10 cellular contexts compared by ENCODE assay signal in the genomic region with DNA sequence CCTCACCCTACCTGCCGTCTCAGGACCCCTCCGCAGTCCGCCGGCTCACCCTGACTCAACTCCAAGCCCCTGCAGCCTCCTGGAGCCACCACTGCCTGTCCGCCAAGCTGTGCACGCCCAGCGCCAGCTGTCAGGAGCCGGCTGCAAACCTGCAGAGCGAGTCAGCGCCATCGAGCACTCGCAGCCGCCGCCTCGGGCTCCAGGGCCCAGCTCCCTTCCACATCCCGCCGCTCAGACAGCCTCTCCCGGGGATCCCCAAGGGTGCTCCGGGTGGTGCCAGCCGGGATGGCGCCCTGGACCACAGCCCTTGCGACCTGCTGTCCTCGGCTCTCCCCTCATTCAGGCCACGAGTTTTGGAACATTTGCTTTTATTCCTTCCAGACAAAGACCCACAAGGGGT. TPM values are rescaled to one million over a fixed set of nuclear protein-coding genes. Genes with fewer than 3 reads are reported as not detected.
DNase-seq lines count a peak whose midpoint lies in the region; ATAC-seq and TF ChIP-seq lines count a peak whose summit lies in the region.
"Had no signal": no experiment of that assay in that cellular context is flagged by ENCODE, and none has a peak within 500 bp of the region (broad histone marks: within the 10 kb centered on the region; RNA-seq: fewer than 3 reads in every experiment).

No MANE protein-coding gene starts in this region.

- H3K27me3 Mint-ChIP-seq in activated CD4-positive, alpha-beta T cell treated with anti-CD3 and anti-CD28 coated beads, Interleukin-2, amount 10 ng/mL, durations not matched to agents 24 days and 14 days = peaks cover 32% of the 10 kb centered on the region

- H3K27ac ChIP-seq in right cardiac atrium (ENCODE audit: low read length) (no peak overlapping the region), thoracic aorta (peak overlapping the region; percentile 30 to 49)
- H3K27ac ChIP-seq: ovary had no signal

- H3K4me3 ChIP-seq in NT2/D1 (ENCODE audit: insufficient read length, low read depth) (no peak overlapping the region), right cardiac atrium (ENCODE audit: low read length) (no peak overlapping the region), thoracic aorta (peak overlapping the region; percentile 54)
- H3K4me3 ChIP-seq: HAP-1, ovary had no signal

- peak; percentile 13 for DNase-seq in activated CD4-positive, alpha-beta T cell treated with anti-CD3 and anti-CD28 coated beads for 48 hours
- DNase-seq in activated CD4-positive, alpha-beta T cell treated with anti-CD3 and anti-CD28 coated beads, Interleukin-2, amount 10 ng/mL, durations not matched to agents 24 days and 14 days = no peak
- DNase-seq in NT2/D1 (ENCODE audit: low read depth, low spot score) = no peak
- peak in 2 of 3 donors; percentile 33 to 70 for DNase-seq in right cardiac atrium
- DNase-seq in thoracic aorta (ENCODE audit: low spot score) = no peak
- DNase-seq in stimulated activated CD4-positive, alpha-beta T cell treated with anti-CD3 and anti-CD28 coated beads, Interleukin-4, amount 100 ng/mL, for 1 hour = no peak
- no peak for DNase-seq in cerebellum (ENCODE audit: low spot score)

- peaks cover 2% of the 10 kb centered on the region for H3K36me3 ChIP-seq in NT2/D1 (ENCODE audit: insufficient read depth, insufficient read length, low read length)
- H3K36me3 ChIP-seq in thoracic aorta = no peaks in the 10 kb centered on the region
- H3K36me3 ChIP-seq: HAP-1, ovary had no signal

- ATAC-seq in right cardiac atrium = peak; percentile 30 to 43
- no peak for ATAC-seq in thoracic aorta (ENCODE audit: insufficient number of reproducible peaks, low FRiP score, low read depth)
- ATAC-seq in HG02840 (IDR thresholded peaks at IDR 0.05; ENCODE audit: low FRiP score, unreplicated experiment) = no peak

- H3K4me1 ChIP-seq in NT2/D1 (ENCODE audit: insufficient read depth, insufficient read length) = peaks cover 21% of the 10 kb centered on the region
- peaks cover 7% of the 10 kb centered on the region for H3K4me1 ChIP-seq in right cardiac atrium (ENCODE audit: control insufficient read depth, insufficient read depth, low read length)
- H3K4me1 ChIP-seq in thoracic aorta (ENCODE audit: control insufficient read depth in 1 of 2, low read depth in 2 of 2) = peaks cover 20 to 58% of the 10 kb centered on the region in 2 donors
- H3K4me1 ChIP-seq: HAP-1 had no signal

- H3K27me3 ChIP-seq in NT2/D1 (ENCODE audit: insufficient read depth, insufficient read length) (no peaks in the 10 kb centered on the region), right cardiac atrium (ENCODE audit: control insufficient read depth, insufficient read depth) (no peaks in the 10 kb centered on the region), thoracic aorta (replicated peaks; ENCODE audit: insufficient read depth) (no peaks in the 10 kb centered on the region)
- H3K27me3 ChIP-seq: ovary had no signal

- H3K9me3 Mint-ChIP-seq in activated CD4-positive, alpha-beta T cell treated with anti-CD3 and anti-CD28 coated beads, Interleukin-2, amount 10 ng/mL, durations not matched to agents 24 days and 14 days = no peaks in the 10 kb centered on the region

- TF ChIP-seq CTCF in thoracic aorta (IDR thresholded peaks at IDR 0.05) = no peak

- no peak overlapping the region for H3K4me3 Mint-ChIP-seq in activated CD4-positive, alpha-beta T cell treated with anti-CD3 and anti-CD28 coated beads, Interleukin-2, amount 10 ng/mL, durations not matched to agents 24 days and 14 days

- peak overlapping the region; percentile 12 for H3K9ac ChIP-seq in NT2/D1 (ENCODE audit: insufficient read length, low read depth)

- H3K27ac Mint-ChIP-seq in activated CD4-positive, alpha-beta T cell treated with anti-CD3 and anti-CD28 coated beads, Interleukin-2, amount 10 ng/mL, durations not matched to agents 24 days and 14 days = no peak overlapping the region

- H3K9me3 ChIP-seq in NT2/D1 (ENCODE audit: insufficient read depth, low read length) (no peaks in the 10 kb centered on the region), right cardiac atrium (ENCODE audit: control insufficient read depth, low read length) (no peaks in the 10 kb centered on the region), thoracic aorta (no peaks in the 10 kb centered on the region)
- H3K9me3 ChIP-seq: HAP-1, ovary had no signal

- H3K4me1 Mint-ChIP-seq in activated CD4-positive, alpha-beta T cell treated with anti-CD3 and anti-CD28 coated beads, Interleukin-2, amount 10 ng/mL, durations not matched to agents 24 days and 14 days = peaks cover 16% of the 10 kb centered on the region

- WGBS in right cardiac atrium = 5% methylated on average over 24 of the region's 24 CpGs

- no peaks in the 10 kb centered on the region for H3K36me3 Mint-ChIP-seq in activated CD4-positive, alpha-beta T cell treated with anti-CD3 and anti-CD28 coated beads, Interleukin-2, amount 10 ng/mL, durations not matched to agents 24 days and 14 days (ENCODE audit: low read depth)

- intact Hi-C loops in activated CD4-positive, alpha-beta T cell treated with anti-CD3 and anti-CD28 coated beads, Interleukin-2, amount 10 ng/mL, durations not matched to agents 24 days and 14 days (cut with micrococcal nuclease) = no loop called here
- intact Hi-C loops in right cardiac atrium (cut with DNase I) = loop anchor here in 1 of 4 donors (10.0 kb wide), 1 partner anchor 142 kb away; no protein-coding TSS in a partner anchor

RNA-seq across cellular contexts. Expression of gene TNNC2, which starts 4.2 kb away (rescaled TPM):
- total RNA-seq in activated CD4-positive, alpha-beta T cell treated with anti-CD3 and anti-CD28 coated beads, Interleukin-2, amount 10 ng/mL, durations not matched to agents 24 days and 14 days = not detected in 2 replicates
- total RNA-seq in right cardiac atrium (under 1 TPM in 1 of 4 donors, not detected in 3; 0.46 TPM), thoracic aorta (not detected), cerebellum (0.45 TPM)
- 0.77 TPM for polyA plus RNA-seq in right cardiac atrium

RNA-seq across cellular contexts. Expression of gene UBE2C, which starts 10.4 kb away (rescaled TPM):
- total RNA-seq in activated CD4-positive, alpha-beta T cell treated with anti-CD3 and anti-CD28 coated beads, Interleukin-2, amount 10 ng/mL, durations not matched to agents 24 days and 14 days = 113 and 115 TPM in 2 replicates
- total RNA-seq in right cardiac atrium (1 to 10 TPM in 2 of 4 donors, under 1 TPM in 1, not detected in 1; 0.85 to 2.1 (median 1.7) TPM), thoracic aorta (not detected), cerebellum (14.1 TPM)
- 0.25 TPM for polyA plus RNA-seq in right cardiac atrium

RNA-seq across cellular contexts. Expression of gene SNX21, which starts 10.7 kb away (rescaled TPM):
- 0.47 and 0.89 TPM in 2 replicates for total RNA-seq in activated CD4-positive, alpha-beta T cell treated with anti-CD3 and anti-CD28 coated beads, Interleukin-2, amount 10 ng/mL, durations not matched to agents 24 days and 14 days
- total RNA-seq in right cardiac atrium (10 to 100 TPM; 25.8 to 30.7 (median 28.7) TPM), thoracic aorta (100 to 1,000 TPM in 1 of 2 donors, 10 to 100 TPM in 1; 78.2 to 133 TPM), cerebellum (24.4 TPM)
- 23.5 TPM for polyA plus RNA-seq in right cardiac atrium

RNA-seq across cellular contexts. Expression of gene DNTTIP1, which starts 31.1 kb away (rescaled TPM):
- total RNA-seq in activated CD4-positive, alpha-beta T cell treated with anti-CD3 and anti-CD28 coated beads, Interleukin-2, amount 10 ng/mL, durations not matched to agents 24 days and 14 days = 31.9 and 35.3 TPM in 2 replicates
- 10 to 100 TPM; 15.3 to 20.4 (median 17.5) TPM for total RNA-seq in right cardiac atrium
- 23.6 TPM for polyA plus RNA-seq in right cardiac atrium
- total RNA-seq in thoracic aorta = 10 to 100 TPM; 15.3 to 31.4 TPM
- 9.0 TPM for total RNA-seq in cerebellum

RNA-seq across cellular contexts. Expression of gene WFDC3, which starts 31.2 kb away (rescaled TPM):
- total RNA-seq in activated CD4-positive, alpha-beta T cell treated with anti-CD3 and anti-CD28 coated beads, Interleukin-2, amount 10 ng/mL, durations not matched to agents 24 days and 14 days = not detected in 2 replicates
- 1 to 10 TPM in 1 of 4 donors, under 1 TPM in 1, not detected in 2; 0.57 to 1.4 TPM for total RNA-seq in right cardiac atrium
- polyA plus RNA-seq in right cardiac atrium = 1.2 TPM
- total RNA-seq in thoracic aorta = not detected
- total RNA-seq in cerebellum = 1.1 TPM

Comparison
In these comparisons a context has a peak if more than half of its experiments do, and no peak if none do; other contexts are left out.
1. DNase-seq: peak in activated CD4-positive, alpha-beta T cell treated with anti-CD3 and anti-CD28 coated beads for 48 hours (single experiment) and right cardiac atrium (2 of 3); none in activated CD4-positive, alpha-beta T cell treated with anti-CD3 and anti-CD28 coated beads, Interleukin-2, amount 10 ng/mL, durations not matched to agents 24 days and 14 days (single experiment), NT2/D1 (single experiment), thoracic aorta (single experiment), stimulated activated CD4-positive, alpha-beta T cell treated with anti-CD3 and anti-CD28 coated beads, Interleukin-4, amount 100 ng/mL, for 1 hour (single experiment) and cerebellum (single experiment).
2. ATAC-seq: peak in right cardiac atrium (2 of 2); none in thoracic aorta (single experiment) and HG02840 (single experiment).
3. RNA of gene SNX21, which starts 10.7 kb away (total RNA-seq): 78.2 to 133 TPM in thoracic aorta, 25.8 to 30.7 TPM in right cardiac atrium and 24.4 TPM in cerebellum (single experiment); 0.47 to 0.89 TPM in activated CD4-positive, alpha-beta T cell treated with anti-CD3 and anti-CD28 coated beads, Interleukin-2, amount 10 ng/mL, durations not matched to agents 24 days and 14 days; every median in the first group is over 10 times any median in the second.